ENCODE assay signal across 15 cellular contexts in genomic region chr17:56184650-56185049, GRCh38. TPM values are rescaled to one million over a fixed set of nuclear protein-coding genes. Genes with fewer than 3 reads are reported as not detected.
"Had no signal": no experiment of that assay in that cellular context is flagged by ENCODE, and none has a peak within 500 bp of the region (broad histone marks: within the 10 kb centered on the region; RNA-seq: fewer than 3 reads in every experiment).

No MANE protein-coding gene starts in this region.

- H3K4me1 ChIP-seq: right lobe of liver, upper lobe of right lung had no signal

- H3K79me2 ChIP-seq: hepatocyte had no signal

- H3K4me3 ChIP-seq: hepatocyte, ovary, right lobe of liver, upper lobe of right lung had no signal

- H3K9me3 ChIP-seq: ovary, right lobe of liver, upper lobe of right lung had no signal

- H3K4me2 ChIP-seq: hepatocyte had no signal

- H3K27ac ChIP-seq: epithelial cell of prostate, ovary, right lobe of liver, upper lobe of right lung had no signal

- H3K36me3 ChIP-seq: ovary, right lobe of liver, upper lobe of right lung had no signal

- H3K27me3 ChIP-seq: hepatocyte, ovary, right lobe of liver, upper lobe of right lung had no signal

- ATAC-seq: right lobe of liver; stimulated activated naive CD8-positive, alpha-beta T cell treated with anti-CD3 and anti-CD28 coated beads, Interleukin-15, amount 100 ng/mL, for 72 hours; upper lobe of right lung had no signal

- DNase-seq: activated CD4-positive, CD25-positive, alpha-beta regulatory T cell treated with anti-CD3 and anti-CD28 coated beads, Interleukin-2, amount 50 U/mL, for 72 hours; activated naive CD8-positive, alpha-beta T cell treated with anti-CD3 and anti-CD28 coated beads, Interleukin-2, amount 10 ng/mL, durations not matched to agents 7 days and 5 days; anterior cingulate cortex; mesendoderm; ovary; right lobe of liver; stimulated activated CD4-positive, alpha-beta T cell treated with anti-CD3 and anti-CD28 coated beads, Interleukin-1b, Interleukin-23, amount 100 ng/mL, for 48 hours; stimulated activated naive CD8-positive, alpha-beta T cell treated with anti-CD3 and anti-CD28 coated beads, Interleukin-15, amount 100 ng/mL, for 72 hours; T-helper 1 cell; upper lobe of right lung had no signal

- H2AFZ ChIP-seq: hepatocyte had no signal

RNA-seq across cellular contexts. Expression of gene ANKFN1, which starts 31.4 kb away (rescaled TPM):
- total RNA-seq: activated CD8-positive, alpha-beta memory T cell treated with anti-CD3 and anti-CD28 coated beads for 36 hours; activated naive CD8-positive, alpha-beta T cell treated with anti-CD3 and anti-CD28 coated beads, Interleukin-2, amount 10 ng/mL, durations not matched to agents 7 days and 5 days; activated T-helper 1 cell treated with anti-CD3 and anti-CD28 coated beads, Interleukin-12 subunit alpha, Interleukin-12 subunit beta, Interleukin-2, Interleukin-4 antibody, amounts not matched to agents 30 ng/mL and 10 ng/mL and 1 ng/mL, durations not matched to agents 14 hours and 24 hours and 36 hours; glomerular endothelial cell had no signal
